13 cellular contexts compared by ENCODE assay signal in the genomic region with DNA sequence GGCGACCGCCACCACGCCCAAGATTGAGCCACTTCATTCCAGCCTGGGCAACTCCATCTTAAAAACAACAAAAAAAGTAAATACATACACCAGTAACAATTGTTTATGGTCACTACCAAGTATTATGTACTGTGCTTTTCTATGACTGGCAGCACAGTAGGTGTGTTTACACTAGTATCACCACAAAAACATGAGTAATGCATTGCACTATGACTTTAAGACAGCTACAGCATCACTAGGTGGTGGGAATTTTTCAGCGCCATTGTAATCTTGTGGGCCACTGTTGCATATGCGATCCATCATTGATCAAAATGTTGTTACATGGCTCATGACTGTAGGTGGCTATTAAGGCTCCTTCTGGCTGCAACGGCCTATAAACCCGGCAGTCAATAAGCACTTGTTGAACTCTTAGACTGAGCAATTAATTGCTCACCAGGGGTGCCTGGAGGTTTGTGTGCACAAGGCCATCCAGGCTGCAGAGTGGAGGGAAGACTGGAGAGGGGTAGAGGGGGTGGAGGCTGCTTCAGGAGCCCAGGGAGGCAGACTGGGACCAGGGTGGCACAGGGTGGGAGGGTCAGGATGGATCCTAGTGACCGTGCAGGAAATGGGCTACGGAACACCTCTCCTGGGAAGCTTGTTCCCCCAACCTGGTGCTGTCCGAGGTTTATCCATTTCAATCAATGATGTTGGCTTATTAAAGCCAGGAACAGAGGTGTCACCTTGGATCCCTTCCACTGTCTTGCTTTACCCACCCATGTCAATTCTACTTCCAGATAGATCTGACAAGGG. TPM values are rescaled to one million over a fixed set of nuclear protein-coding genes. Genes with fewer than 3 reads are reported as not detected.
DNase-seq lines count a peak whose midpoint lies in the region; ATAC-seq and TF ChIP-seq lines count a peak whose summit lies in the region.
"Had no signal": no experiment of that assay in that cellular context is flagged by ENCODE, and none has a peak within 500 bp of the region (broad histone marks: within the 10 kb centered on the region; RNA-seq: fewer than 3 reads in every experiment).

No MANE protein-coding gene starts in this region.

- no peak for TF ChIP-seq CTCF in choroid plexus epithelial cell (conservative IDR thresholded peaks at IDR 0.05; ENCODE audit: low read depth, low read length)

- H3K36me3 Mint-ChIP-seq in activated CD4-positive, alpha-beta T cell treated with anti-CD3 and anti-CD28 coated beads, Interleukin-2, amount 10 ng/mL, durations not matched to agents 7 days and 5 days (ENCODE audit: low read depth): peaks cover 9% of the 10 kb centered on the region
- no peaks in the 10 kb centered on the region for H3K36me3 Mint-ChIP-seq in stimulated activated effector memory CD8-positive, alpha-beta T cell treated with anti-CD3 and anti-CD28 coated beads, Interleukin-12 subunit alpha, Interleukin-12 subunit beta, amount 100 ng/mL, for 72 hours
- H3K36me3 Mint-ChIP-seq: activated naive CD4-positive, alpha-beta T cell treated with anti-CD3 and anti-CD28 coated beads, Interleukin-2, amount 50 U/mL, for 24 hours had no signal

- no peak overlapping the region for H3K4me3 Mint-ChIP-seq in activated CD4-positive, alpha-beta T cell treated with anti-CD3 and anti-CD28 coated beads, Interleukin-2, amount 10 ng/mL, durations not matched to agents 7 days and 5 days
- no peak overlapping the region for H3K4me3 Mint-ChIP-seq in stimulated activated effector memory CD8-positive, alpha-beta T cell treated with anti-CD3 and anti-CD28 coated beads, Interleukin-12 subunit alpha, Interleukin-12 subunit beta, amount 100 ng/mL, for 72 hours
- H3K4me3 Mint-ChIP-seq: activated naive CD4-positive, alpha-beta T cell treated with anti-CD3 and anti-CD28 coated beads, Interleukin-2, amount 50 U/mL, for 24 hours; effector memory CD8-positive, alpha-beta T cell had no signal

- CTCF ChIA-PET in activated CD4-positive, alpha-beta T cell treated with anti-CD3 and anti-CD28 coated beads, Interleukin-2, amount 10 ng/mL, durations not matched to agents 7 days and 5 days (lab: Charles Lee): interaction anchor here (0.6 to 6.4 kb wide), 7 partner anchors 9 to 265 kb away, joined by 3 to 38 read pairs (median 3); a partner anchor contains a TSS

- POLR2A ChIA-PET in activated CD4-positive, alpha-beta T cell treated with anti-CD3 and anti-CD28 coated beads, Interleukin-2, amount 10 ng/mL, durations not matched to agents 7 days and 5 days (lab: Charles Lee): interaction anchor here (0.8 kb wide), 1 partner anchor 48 kb away, joined by 6 read pairs; a partner anchor contains a TSS

- H3K4me1 Mint-ChIP-seq in activated CD4-positive, alpha-beta T cell treated with anti-CD3 and anti-CD28 coated beads, Interleukin-2, amount 10 ng/mL, durations not matched to agents 7 days and 5 days: peaks cover 80% of the 10 kb centered on the region
- peaks cover 7% of the 10 kb centered on the region for H3K4me1 Mint-ChIP-seq in stimulated activated effector memory CD8-positive, alpha-beta T cell treated with anti-CD3 and anti-CD28 coated beads, Interleukin-12 subunit alpha, Interleukin-12 subunit beta, amount 100 ng/mL, for 72 hours

- H3K27me3 Mint-ChIP-seq in activated CD4-positive, alpha-beta T cell treated with anti-CD3 and anti-CD28 coated beads, Interleukin-2, amount 10 ng/mL, durations not matched to agents 7 days and 5 days: no peaks in the 10 kb centered on the region
- H3K27me3 Mint-ChIP-seq: activated naive CD4-positive, alpha-beta T cell treated with anti-CD3 and anti-CD28 coated beads, Interleukin-2, amount 50 U/mL, for 24 hours had no signal

- no peak for DNase-seq in activated CD4-positive, alpha-beta T cell treated with anti-CD3 and anti-CD28 coated beads, Interleukin-2, amount 10 ng/mL, durations not matched to agents 7 days and 5 days
- DNase-seq in activated CD4-positive, alpha-beta T cell treated with anti-CD3 and anti-CD28 coated beads, Interleukin-2, amount 50 U/mL, for 48 hours: no peak
- DNase-seq in NCI-H510A (lab: John Stamatoyannopoulos, UW) (peak; percentile 50), choroid plexus epithelial cell (ENCODE audit: low read depth) (peak; percentile 63), NCI-H128 (lab: John Stamatoyannopoulos, UW; ENCODE audit: unreplicated experiment) (no peak)
- DNase-seq in stimulated activated effector memory CD8-positive, alpha-beta T cell treated with anti-CD3 and anti-CD28 coated beads, Interleukin-12 subunit alpha, Interleukin-12 subunit beta, amount 100 ng/mL, for 72 hours (ENCODE audit: low spot score in 2 of 2): no peak
- DNase-seq: effector memory CD8-positive, alpha-beta T cell; NCI-H1092 treated with DMSO at 0.1 percent for 48 hours had no signal

- ATAC-seq in stimulated activated effector memory CD8-positive, alpha-beta T cell treated with anti-CD3 and anti-CD28 coated beads, Interleukin-12 subunit alpha, Interleukin-12 subunit beta, amount 100 ng/mL, for 72 hours: peak; percentile 47
- ATAC-seq in HG02870 (IDR thresholded peaks at IDR 0.05; ENCODE audit: unreplicated experiment): no peak
- ATAC-seq in GM18520 (IDR thresholded peaks at IDR 0.05; ENCODE audit: unreplicated experiment): no peak

- no peak overlapping the region for H3K4me3 ChIP-seq in choroid plexus epithelial cell (ENCODE audit: low read depth, low read length)
- H3K4me3 ChIP-seq: HAP-1, hepatocyte had no signal

- H3K9me3 Mint-ChIP-seq in activated CD4-positive, alpha-beta T cell treated with anti-CD3 and anti-CD28 coated beads, Interleukin-2, amount 10 ng/mL, durations not matched to agents 7 days and 5 days: peaks cover 3% of the 10 kb centered on the region
- no peaks in the 10 kb centered on the region for H3K9me3 Mint-ChIP-seq in stimulated activated effector memory CD8-positive, alpha-beta T cell treated with anti-CD3 and anti-CD28 coated beads, Interleukin-12 subunit alpha, Interleukin-12 subunit beta, amount 100 ng/mL, for 72 hours
- H3K9me3 Mint-ChIP-seq: activated naive CD4-positive, alpha-beta T cell treated with anti-CD3 and anti-CD28 coated beads, Interleukin-2, amount 50 U/mL, for 24 hours; effector memory CD8-positive, alpha-beta T cell had no signal

- H3K27ac Mint-ChIP-seq in activated CD4-positive, alpha-beta T cell treated with anti-CD3 and anti-CD28 coated beads, Interleukin-2, amount 10 ng/mL, durations not matched to agents 7 days and 5 days: peak overlapping the region; percentile 59
- H3K27ac Mint-ChIP-seq in stimulated activated effector memory CD8-positive, alpha-beta T cell treated with anti-CD3 and anti-CD28 coated beads, Interleukin-12 subunit alpha, Interleukin-12 subunit beta, amount 100 ng/mL, for 72 hours: no peak overlapping the region
- H3K27ac Mint-ChIP-seq: activated naive CD4-positive, alpha-beta T cell treated with anti-CD3 and anti-CD28 coated beads, Interleukin-2, amount 50 U/mL, for 24 hours had no signal

RNA-seq across cellular contexts. Expression of a gene that starts 17.9 kb away (rescaled TPM):
- total RNA-seq in activated CD4-positive, alpha-beta T cell treated with anti-CD3 and anti-CD28 coated beads, Interleukin-2, amount 10 ng/mL, durations not matched to agents 7 days and 5 days: 100 to 1,000 TPM; 110 to 136 TPM

RNA-seq across cellular contexts. Expression of a gene that starts 47.1 kb away (rescaled TPM):
- 10 to 100 TPM; 45.5 to 51.2 TPM for total RNA-seq in activated CD4-positive, alpha-beta T cell treated with anti-CD3 and anti-CD28 coated beads, Interleukin-2, amount 10 ng/mL, durations not matched to agents 7 days and 5 days

RNA-seq across cellular contexts. Expression of a gene that starts 47.8 kb away (rescaled TPM):
- total RNA-seq in activated CD4-positive, alpha-beta T cell treated with anti-CD3 and anti-CD28 coated beads, Interleukin-2, amount 10 ng/mL, durations not matched to agents 7 days and 5 days: 100 to 1,000 TPM; 263 to 270 TPM

Comparison
In these comparisons a context has a peak if more than half of its experiments do, and no peak if none do; other contexts are left out.
1. DNase-seq: peak in NCI-H510A (single experiment) and choroid plexus epithelial cell (single experiment); none in activated CD4-positive, alpha-beta T cell treated with anti-CD3 and anti-CD28 coated beads, Interleukin-2, amount 10 ng/mL, durations not matched to agents 7 days and 5 days (single experiment), activated CD4-positive, alpha-beta T cell treated with anti-CD3 and anti-CD28 coated beads, Interleukin-2, amount 50 U/mL, for 48 hours (0 of 2), stimulated activated effector memory CD8-positive, alpha-beta T cell treated with anti-CD3 and anti-CD28 coated beads, Interleukin-12 subunit alpha, Interleukin-12 subunit beta, amount 100 ng/mL, for 72 hours (0 of 2) and NCI-H128 (single experiment).